22 cellular contexts compared by ENCODE assay signal in genomic region chr7:120431016-120431415, GRCh38.
DNase-seq lines count a peak whose midpoint lies in the region; ATAC-seq and TF ChIP-seq lines count a peak whose summit lies in the region.
"Had no signal": no experiment of that assay in that cellular context is flagged by ENCODE, and none has a peak within 500 bp of the region (broad histone marks: within the 10 kb centered on the region; RNA-seq: fewer than 3 reads in every experiment).

No MANE protein-coding gene starts in this region.

- TF ChIP-seq POLR2A in GM18505 (IDR thresholded peaks at IDR 0.05; ENCODE audit: borderline replicate concordance, extremely low read depth, insufficient read depth, insufficient read length): no peak

- DNase-seq in COLO668 (lab: John Stamatoyannopoulos, UW; ENCODE audit: unreplicated experiment) (no peak), HuH-7.5 (ENCODE audit: low spot score) (no peak), SK-N-DZ (ENCODE audit: low spot score) (no peak), NCI-H1694 treated with DMSO at 0.1 percent for 48 hours (lab: John Stamatoyannopoulos, UW) (no peak)
- DNase-seq: activated CD4-positive, alpha-beta T cell treated with anti-CD3 and anti-CD28 coated beads for 36 hours; activated CD8-positive, alpha-beta T cell treated with anti-CD3 and anti-CD28 coated beads, Interleukin-2, amount 10 ng/mL, durations not matched to agents 7 days and 5 days; CD4-positive, alpha-beta memory T cell; effector CD4-positive, alpha-beta T cell; H7; heart right ventricle; Karpas-422; natural killer cell; NCI-H2171; NCI-H510A; PC-9; stimulated activated naive CD8-positive, alpha-beta T cell treated with anti-CD3 and anti-CD28 coated beads, Interleukin-15, amount 100 ng/mL, for 72 hours; thyroid gland had no signal

- ATAC-seq in GM18505 (IDR thresholded peaks at IDR 0.05; ENCODE audit: unreplicated experiment) (peak; percentile 56), GM19395 (IDR thresholded peaks at IDR 0.05; ENCODE audit: unreplicated experiment) (peak; percentile 52), HG02840 (IDR thresholded peaks at IDR 0.05; ENCODE audit: low FRiP score, unreplicated experiment) (peak; percentile 61), HG03442 (IDR thresholded peaks at IDR 0.05; ENCODE audit: unreplicated experiment) (peak; percentile 67)
- ATAC-seq: activated CD4-positive, alpha-beta T cell treated with anti-CD3 and anti-CD28 coated beads for 36 hours; activated CD8-positive, alpha-beta T cell treated with anti-CD3 and anti-CD28 coated beads, Interleukin-2, amount 10 ng/mL, durations not matched to agents 7 days and 5 days; heart right ventricle; natural killer cell; Right ventricle myocardium inferior; stimulated activated naive CD8-positive, alpha-beta T cell treated with anti-CD3 and anti-CD28 coated beads, Interleukin-15, amount 100 ng/mL, for 72 hours had no signal
